In the genomic region with DNA sequence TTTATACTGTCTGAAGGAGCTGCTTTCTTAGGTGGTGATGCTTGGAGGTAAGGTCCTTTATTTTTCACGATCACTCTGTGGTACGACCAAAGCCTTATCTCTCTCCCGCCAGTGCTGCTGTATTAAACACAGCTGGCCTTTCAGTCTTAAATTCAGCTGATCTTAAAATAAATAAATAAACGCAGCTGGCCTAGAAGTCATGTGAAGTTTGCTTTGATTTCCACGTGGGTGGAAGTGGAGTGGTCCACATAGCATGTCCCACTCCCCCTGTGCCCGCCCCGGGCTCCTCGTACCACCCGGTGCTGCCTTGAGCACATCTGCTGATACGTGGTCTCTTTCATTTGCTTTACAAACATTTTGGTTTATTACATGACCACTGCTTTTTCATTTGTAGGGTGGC, we compare ENCODE assay signal across 10 cellular contexts.
A peak's percentile ranks its signal among the peaks of the same experiment; 100 is the strongest.
DNase-seq lines count a peak whose midpoint lies in the region; ATAC-seq and TF ChIP-seq lines count a peak whose summit lies in the region.
"Had no signal": no experiment of that assay in that cellular context is flagged by ENCODE, and none has a peak within 500 bp of the region (broad histone marks: within the 10 kb centered on the region; RNA-seq: fewer than 3 reads in every experiment).

No MANE protein-coding gene starts in this region.

- no peak for TF ChIP-seq EP300 in tibial nerve (IDR thresholded peaks at IDR 0.05)

- peak; percentile 6 for DNase-seq in NCI-H1105 treated with DMSO at 0.1 percent for 48 hours (lab: John Stamatoyannopoulos, UW)
- no peak for DNase-seq in NCI-H1105 (lab: John Stamatoyannopoulos, UW)
- peak; percentile 70 for DNase-seq in brain pericyte (ENCODE audit: low read depth, low spot score)
- no peak for DNase-seq in lung (ENCODE audit: low spot score)
- DNase-seq in tibial nerve (ENCODE audit: low spot score in 2 of 2) = no peak
- DNase-seq in activated CD4-positive, alpha-beta T cell treated with anti-CD3 and anti-CD28 coated beads, Interleukin-2, amount 50 U/mL, for 4 hours = no peak
- no peak for DNase-seq in stimulated activated CD4-positive, alpha-beta T cell treated with anti-CD3 and anti-CD28 coated beads, Interleukin-4, amount 100 ng/mL, for 1 hour
- no peak for DNase-seq in NCI-H526 (lab: John Stamatoyannopoulos, UW)
- DNase-seq: activated T-cell treated with anti-CD3 and anti-CD28 coated beads, Interleukin-2, amount 50 U/mL, for 1 hour; T-helper 9 cell had no signal

- WGBS in lung, 2 donors = 41 to 47% methylated on average over 10 of the region's 10 CpGs
- WGBS in tibial nerve, 2 donors = 18 to 32% methylated on average over 10 of the region's 10 CpGs

- no peak overlapping the region for H3K4me3 ChIP-seq in lung
- peak overlapping the region in 3 of 4 donors; percentile 1 to 32 (median 2) for H3K4me3 ChIP-seq in tibial nerve

- H3K4me1 ChIP-seq in lung (ENCODE audit: control insufficient read depth in 2 of 2, insufficient read depth in 2 of 2, low read length in 2 of 2) (peaks cover 21 to 36% of the 10 kb centered on the region in 2 donors), tibial nerve (peaks cover 0 to 100% (median 70%) of the 10 kb centered on the region in 4 donors)

- H3K36me3 ChIP-seq in lung (ENCODE audit: control insufficient read depth in 2 of 2, insufficient read depth in 2 of 2, low read length in 2 of 2) (peaks cover under 1 to 3% of the 10 kb centered on the region in 2 donors), tibial nerve (peaks cover 0 to 6% (median 0%) of the 10 kb centered on the region in 3 donors)

- H3K27me3 ChIP-seq in lung (ENCODE audit: control insufficient read depth, insufficient read depth) (no peaks in the 10 kb centered on the region), tibial nerve (no peaks in the 10 kb centered on the region)

- TF ChIP-seq CTCF in lung (IDR thresholded peaks at IDR 0.05; ENCODE audit: control extremely low read depth, extremely low read depth) (no peak), tibial nerve (IDR thresholded peaks at IDR 0.05) (no peak)

- H3K9me3 ChIP-seq in lung (ENCODE audit: control insufficient read depth in 2 of 2, insufficient read depth in 1 of 2, low read length in 1 of 2) (no peaks in the 10 kb centered on the region), tibial nerve (no peaks in the 10 kb centered on the region)

- ATAC-seq in lung (ENCODE audit: insufficient read depth, low FRiP score) = no peak

- TF ChIP-seq POLR2A in tibial nerve (IDR thresholded peaks at IDR 0.05) = no peak

- H3K27ac ChIP-seq in lung (ENCODE audit: low read depth in 1 of 2, low read length in 1 of 2) = peak overlapping the region; percentile 32 to 38
- H3K27ac ChIP-seq in tibial nerve = peak overlapping the region; percentile 39 to 93 (median 76)

Comparison
In these comparisons a context has a peak if more than half of its experiments do, and no peak if none do; other contexts are left out.
1. DNase-seq: peak in NCI-H1105 treated with DMSO at 0.1 percent for 48 hours (single experiment) and brain pericyte (single experiment); none in NCI-H1105 (single experiment), lung (single experiment), tibial nerve (0 of 2), activated CD4-positive, alpha-beta T cell treated with anti-CD3 and anti-CD28 coated beads, Interleukin-2, amount 50 U/mL, for 4 hours (0 of 2), stimulated activated CD4-positive, alpha-beta T cell treated with anti-CD3 and anti-CD28 coated beads, Interleukin-4, amount 100 ng/mL, for 1 hour (single experiment) and NCI-H526 (0 of 2).